Comparison of ENCODE assay signal across 18 cellular contexts in genomic region chr14:104856869-104857860, GRCh38. TPM values are rescaled to one million over a fixed set of nuclear protein-coding genes. Genes with fewer than 3 reads are reported as not detected.
DNase-seq lines count a peak whose midpoint lies in the region; ATAC-seq and TF ChIP-seq lines count a peak whose summit lies in the region.
"Had no signal": no experiment of that assay in that cellular context is flagged by ENCODE, and none has a peak within 500 bp of the region (broad histone marks: within the 10 kb centered on the region; RNA-seq: fewer than 3 reads in every experiment).

No MANE protein-coding gene starts in this region.

- DNase-seq in H7 = peak; percentile 75
- DNase-seq in anterior cingulate cortex (lab: John Stamatoyannopoulos, UW) = peak in 32 of 58 donors; percentile 10 to 71 (median 38)
- DNase-seq in left lobe of liver (ENCODE audit: low spot score) = peak; percentile 31
- peak; percentile 44 for DNase-seq in sciatic nerve (ENCODE audit: low spot score)
- no peak for DNase-seq in SW 1271 (lab: John Stamatoyannopoulos, UW)
- DNase-seq in glutamatergic neuron = no peak
- DNase-seq in SKM-1 treated with dmso at 0.1 percent for 144 hours (lab: John Stamatoyannopoulos, UW; ENCODE audit: unreplicated experiment) = no peak
- DNase-seq: activated CD4-positive, alpha-beta T cell treated with anti-CD3 and anti-CD28 coated beads, Interleukin-2, amount 50 U/mL, for 1 hour; erythroblast; GM23248; KBM-7; MV-4-11; NCI-H1930; NCI-H446 treated with DMSO at 0.1 percent for 48 hours; stimulated activated CD4-positive, alpha-beta T cell treated with anti-CD3 and anti-CD28 coated beads, Interleukin-1b, Interleukin-23, amount 100 ng/mL, for 48 hours had no signal

- H3K4me1 Mint-ChIP-seq in glutamatergic neuron (ENCODE audit: low read depth, unreplicated experiment) = no peaks in the 10 kb centered on the region
- H3K4me1 Mint-ChIP-seq: activated naive CD4-positive, alpha-beta T cell treated with anti-CD3 and anti-CD28 coated beads, Interleukin-2, amount 50 U/mL, for 24 hours; B cell had no signal

- TF ChIP-seq CTCF in glutamatergic neuron (IDR thresholded peaks at IDR 0.05; ENCODE audit: partially characterized antibody, unreplicated experiment) = no peak

- H3K36me3 Mint-ChIP-seq in glutamatergic neuron (ENCODE audit: unreplicated experiment) = no peaks in the 10 kb centered on the region
- H3K36me3 Mint-ChIP-seq: activated naive CD4-positive, alpha-beta T cell treated with anti-CD3 and anti-CD28 coated beads, Interleukin-2, amount 50 U/mL, for 24 hours had no signal

- H3K4me3 ChIP-seq in H7 (ENCODE audit: insufficient read depth, low read depth, low read length) = no peak overlapping the region
- H3K4me3 ChIP-seq: GM23248 had no signal

- intact Hi-C loops in sciatic nerve (cut with DNase I) = no loop called here

- H3K27me3 ChIP-seq in H7 (ENCODE audit: control insufficient read depth, insufficient read depth, low read length) = peaks cover 6% of the 10 kb centered on the region

- no peak overlapping the region for H3K27ac Mint-ChIP-seq in glutamatergic neuron (ENCODE audit: unreplicated experiment)
- H3K27ac Mint-ChIP-seq: activated naive CD4-positive, alpha-beta T cell treated with anti-CD3 and anti-CD28 coated beads, Interleukin-2, amount 50 U/mL, for 24 hours; B cell; dendritic cell treated with granulocyte-macrophage colony-stimulating factor and Interleukin-4, amounts not matched to agents 40 ng/mL and 50 ng/mL, for 4 days had no signal

- ATAC-seq in left lobe of liver = peak; percentile 10
- ATAC-seq in sciatic nerve = no peak

- peaks cover 4% of the 10 kb centered on the region for H3K9me3 Mint-ChIP-seq in glutamatergic neuron (ENCODE audit: unreplicated experiment)
- H3K9me3 Mint-ChIP-seq: activated naive CD4-positive, alpha-beta T cell treated with anti-CD3 and anti-CD28 coated beads, Interleukin-2, amount 50 U/mL, for 24 hours; dendritic cell treated with granulocyte-macrophage colony-stimulating factor and Interleukin-4, amounts not matched to agents 40 ng/mL and 50 ng/mL, for 4 days had no signal

- peaks cover 1% of the 10 kb centered on the region for H3K27me3 Mint-ChIP-seq in glutamatergic neuron (ENCODE audit: unreplicated experiment)

- no peaks in the 10 kb centered on the region for H3K36me3 ChIP-seq in H7 (replicated peaks; ENCODE audit: control insufficient read depth, insufficient read depth, low read length)

- H3K4me3 Mint-ChIP-seq in glutamatergic neuron (ENCODE audit: unreplicated experiment) = no peak overlapping the region
- H3K4me3 Mint-ChIP-seq: activated naive CD4-positive, alpha-beta T cell treated with anti-CD3 and anti-CD28 coated beads, Interleukin-2, amount 50 U/mL, for 24 hours; B cell; dendritic cell treated with granulocyte-macrophage colony-stimulating factor and Interleukin-4, amounts not matched to agents 40 ng/mL and 50 ng/mL, for 4 days had no signal

RNA-seq across cellular contexts. Expression of gene CEP170B, which starts 7.9 kb away (rescaled TPM):
- total RNA-seq in H7 (2014; rRNA removed; shearing (Covaris generic)) = 20.8 and 21.4 TPM in 2 replicates
- total RNA-seq in left lobe of liver (22.9 TPM), sciatic nerve (15.3 TPM), glutamatergic neuron (ENCODE audit: unreplicated experiment) (80.4 TPM)

RNA-seq across cellular contexts. Expression of gene ZBTB42, which starts 56.3 kb away (rescaled TPM):
- 9.1 and 9.5 TPM in 2 replicates for total RNA-seq in H7 (2014; rRNA removed; shearing (Covaris generic))
- total RNA-seq in left lobe of liver (4.9 TPM), sciatic nerve (3.6 TPM), glutamatergic neuron (ENCODE audit: unreplicated experiment) (6.0 TPM)

Comparison
In these comparisons a context has a peak if more than half of its experiments do, and no peak if none do; other contexts are left out.
1. DNase-seq: peak in H7 (single experiment), anterior cingulate cortex (32 of 58), left lobe of liver (single experiment) and sciatic nerve (single experiment); none in SW 1271 (0 of 2), glutamatergic neuron (single experiment) and SKM-1 treated with dmso at 0.1 percent for 144 hours (single experiment).